Comparison of ENCODE assay signal across 12 cellular contexts in the genomic region with DNA sequence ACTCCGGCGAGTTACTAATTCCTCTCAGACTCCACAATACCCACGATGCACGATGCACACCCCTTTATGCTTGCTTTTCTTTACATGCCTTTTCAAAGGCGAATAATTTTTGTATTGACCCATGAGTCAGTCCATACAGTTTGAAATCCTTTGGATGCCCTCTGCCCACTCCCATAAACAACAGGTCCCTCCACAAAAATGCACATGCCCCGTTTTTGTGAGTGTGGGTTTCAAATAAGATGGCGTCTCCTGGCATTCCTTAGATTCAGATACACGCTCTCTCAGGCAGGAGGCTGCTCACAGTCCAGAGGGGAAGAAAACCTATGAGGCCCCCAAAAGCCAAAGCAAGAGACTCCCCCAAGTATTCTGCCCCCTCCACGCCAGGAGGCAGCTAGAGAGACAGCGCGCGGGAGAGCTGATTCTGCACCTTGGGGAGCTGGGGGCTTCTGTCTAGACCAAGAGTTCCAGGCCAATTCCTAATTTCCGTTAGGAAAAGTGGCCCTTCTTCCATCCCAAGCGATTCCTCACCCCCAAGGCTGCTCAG. TPM values are rescaled to one million over a fixed set of nuclear protein-coding genes. Genes with fewer than 3 reads are reported as not detected.
DNase-seq lines count a peak whose midpoint lies in the region; ATAC-seq and TF ChIP-seq lines count a peak whose summit lies in the region.
"Had no signal": no experiment of that assay in that cellular context is flagged by ENCODE, and none has a peak within 500 bp of the region (broad histone marks: within the 10 kb centered on the region; RNA-seq: fewer than 3 reads in every experiment).

No MANE protein-coding gene starts in this region.

- H3K36me3 Mint-ChIP-seq in CD4-positive, alpha-beta T cell (ENCODE audit: low read depth) = no peaks in the 10 kb centered on the region
- no peaks in the 10 kb centered on the region for H3K36me3 Mint-ChIP-seq in activated naive CD8-positive, alpha-beta T cell treated with anti-CD3 and anti-CD28 coated beads, Interleukin-2, amount 50 U/mL, for 24 hours (ENCODE audit: low read depth)
- peaks cover 0 to 2% (median 0%) of the 10 kb centered on the region in 3 donors for H3K36me3 Mint-ChIP-seq in naive thymus-derived CD8-positive, alpha-beta T cell

- no peaks in the 10 kb centered on the region for H3K9me3 ChIP-seq in CD4-positive, alpha-beta T cell (ENCODE audit: control insufficient read depth, low read length)

- DNase-seq in CD4-positive, alpha-beta T cell = no peak
- DNase-seq in H7 = no peak
- DNase-seq in activated naive CD8-positive, alpha-beta T cell treated with anti-CD3 and anti-CD28 coated beads, Interleukin-2, amount 50 U/mL, for 24 hours = no peak
- DNase-seq in naive thymus-derived CD8-positive, alpha-beta T cell = no peak
- no peak for DNase-seq in stimulated activated CD4-positive, alpha-beta T cell treated with anti-CD3 and anti-CD28 coated beads, Interleukin-4, amount 100 ng/mL, for 4 hours
- no peak for DNase-seq in hippocampal formation (lab: John Stamatoyannopoulos, UW)
- DNase-seq: activated CD4-positive, alpha-beta T cell treated with anti-CD3 and anti-CD28 coated beads for 1 hour; amniotic stem cell; MV-4-11; SIG-M5 had no signal

- intact Hi-C loops in CD4-positive, alpha-beta T cell (cut with DNase I, micrococcal nuclease) = no loop called here

- ATAC-seq in CD4-positive, alpha-beta T cell (ENCODE audit: poor library complexity) = no peak
- ATAC-seq in activated naive CD8-positive, alpha-beta T cell treated with anti-CD3 and anti-CD28 coated beads, Interleukin-2, amount 50 U/mL, for 24 hours = no peak
- no peak for ATAC-seq in naive thymus-derived CD8-positive, alpha-beta T cell
- ATAC-seq in GM21825 (IDR thresholded peaks at IDR 0.05; ENCODE audit: unreplicated experiment) (no peak), HG03521 (IDR thresholded peaks at IDR 0.05; ENCODE audit: unreplicated experiment) (no peak)

- peaks cover 92% of the 10 kb centered on the region for H3K27me3 Mint-ChIP-seq in CD4-positive, alpha-beta T cell
- peaks cover 76% of the 10 kb centered on the region for H3K27me3 Mint-ChIP-seq in activated naive CD8-positive, alpha-beta T cell treated with anti-CD3 and anti-CD28 coated beads, Interleukin-2, amount 50 U/mL, for 24 hours
- H3K27me3 Mint-ChIP-seq in naive thymus-derived CD8-positive, alpha-beta T cell = peaks cover 37 to 93% (median 64%) of the 10 kb centered on the region in 5 donors

- H3K27me3 ChIP-seq in CD4-positive, alpha-beta T cell (ENCODE audit: control insufficient read depth, insufficient read depth, low read length) = peaks cover 74% of the 10 kb centered on the region
- H3K27me3 ChIP-seq in H7 (ENCODE audit: control insufficient read depth, insufficient read depth, low read length) = peaks cover 94% of the 10 kb centered on the region

- no peaks in the 10 kb centered on the region for H3K36me3 ChIP-seq in H7 (replicated peaks; ENCODE audit: control insufficient read depth, insufficient read depth, low read length)

- peak overlapping the region; percentile 43; the same call in 1 of the 2 replicates for H3K4me3 ChIP-seq in H7 (ENCODE audit: insufficient read depth, low read depth, low read length)

- TF ChIP-seq CTCF in CD4-positive, alpha-beta T cell (IDR thresholded peaks at IDR 0.05) = no peak

- H3K27ac ChIP-seq in CD4-positive, alpha-beta T cell (ENCODE audit: low read depth, low read length) = no peak overlapping the region

- H3K27ac Mint-ChIP-seq in CD4-positive, alpha-beta T cell = no peak overlapping the region
- H3K27ac Mint-ChIP-seq in activated naive CD8-positive, alpha-beta T cell treated with anti-CD3 and anti-CD28 coated beads, Interleukin-2, amount 50 U/mL, for 24 hours = no peak overlapping the region
- no peak overlapping the region for H3K27ac Mint-ChIP-seq in naive thymus-derived CD8-positive, alpha-beta T cell

- POLR2A ChIA-PET in CD4-positive, alpha-beta T cell (lab: Charles Lee) = no interaction called here
- POLR2A ChIA-PET in naive thymus-derived CD8-positive, alpha-beta T cell (lab: Charles Lee) = interaction anchor here (0.7 kb wide), 1 partner anchor 78 kb away, joined by 3 read pairs; no protein-coding TSS in a partner anchor

- no peaks in the 10 kb centered on the region for H3K9me3 Mint-ChIP-seq in CD4-positive, alpha-beta T cell
- H3K9me3 Mint-ChIP-seq in activated naive CD8-positive, alpha-beta T cell treated with anti-CD3 and anti-CD28 coated beads, Interleukin-2, amount 50 U/mL, for 24 hours = no peaks in the 10 kb centered on the region
- no peaks in the 10 kb centered on the region for H3K9me3 Mint-ChIP-seq in naive thymus-derived CD8-positive, alpha-beta T cell

- H3K4me3 Mint-ChIP-seq in CD4-positive, alpha-beta T cell = peak overlapping the region; percentile 73
- H3K4me3 Mint-ChIP-seq in activated naive CD8-positive, alpha-beta T cell treated with anti-CD3 and anti-CD28 coated beads, Interleukin-2, amount 50 U/mL, for 24 hours = peak overlapping the region; percentile 48
- H3K4me3 Mint-ChIP-seq in naive thymus-derived CD8-positive, alpha-beta T cell = peak overlapping the region; percentile 50 to 94 (median 77)

- CTCF ChIA-PET in CD4-positive, alpha-beta T cell (lab: Charles Lee) = interaction anchor here (1.0 kb wide), 1 partner anchor 9 kb away, joined by 3 read pairs; no protein-coding TSS in a partner anchor

- H3K4me1 Mint-ChIP-seq in CD4-positive, alpha-beta T cell (ENCODE audit: low read depth) = peaks cover 21% of the 10 kb centered on the region
- peaks cover 16% of the 10 kb centered on the region for H3K4me1 Mint-ChIP-seq in activated naive CD8-positive, alpha-beta T cell treated with anti-CD3 and anti-CD28 coated beads, Interleukin-2, amount 50 U/mL, for 24 hours
- H3K4me1 Mint-ChIP-seq in naive thymus-derived CD8-positive, alpha-beta T cell = peaks cover 12 to 43% (median 22%) of the 10 kb centered on the region in 4 donors

RNA-seq across cellular contexts. Expression of a gene that starts 19.6 kb away (rescaled TPM):
- total RNA-seq in CD4-positive, alpha-beta T cell = not detected
- 0.04 TPM in 1 of 2 replicates, not detected in the other for total RNA-seq in H7 (2014; rRNA removed; shearing (Covaris generic))
- total RNA-seq in naive thymus-derived CD8-positive, alpha-beta T cell = not detected
- polyA plus RNA-seq in naive thymus-derived CD8-positive, alpha-beta T cell = under 1 TPM in 1 of 3 donors, not detected in 2; 0.13 TPM

RNA-seq across cellular contexts. Expression of a gene that starts 30.6 kb away (rescaled TPM):
- total RNA-seq in CD4-positive, alpha-beta T cell = not detected
- not detected in 2 replicates for total RNA-seq in H7 (2014; rRNA removed; shearing (Covaris generic))
- not detected for total RNA-seq in naive thymus-derived CD8-positive, alpha-beta T cell
- polyA plus RNA-seq in naive thymus-derived CD8-positive, alpha-beta T cell = not detected

RNA-seq across cellular contexts. Expression of a gene that starts 34.9 kb away (rescaled TPM):
- total RNA-seq in CD4-positive, alpha-beta T cell = not detected
- 0.45 TPM in 1 of 2 replicates, not detected in the other for total RNA-seq in H7 (2014; rRNA removed; shearing (Covaris generic))
- total RNA-seq in naive thymus-derived CD8-positive, alpha-beta T cell = not detected
- under 1 TPM in 2 of 3 donors, not detected in 1; 0.22 to 0.40 TPM for polyA plus RNA-seq in naive thymus-derived CD8-positive, alpha-beta T cell

RNA-seq across cellular contexts. Expression of a gene that starts 40.9 kb away (rescaled TPM):
- total RNA-seq in CD4-positive, alpha-beta T cell = not detected
- total RNA-seq in H7 (2014; rRNA removed; shearing (Covaris generic)) = not detected in 2 replicates
- total RNA-seq in naive thymus-derived CD8-positive, alpha-beta T cell = not detected
- not detected for polyA plus RNA-seq in naive thymus-derived CD8-positive, alpha-beta T cell

RNA-seq across cellular contexts. Expression of a gene that starts 52.1 kb away (rescaled TPM):
- not detected for total RNA-seq in CD4-positive, alpha-beta T cell
- not detected in 2 replicates for total RNA-seq in H7 (2014; rRNA removed; shearing (Covaris generic))
- total RNA-seq in naive thymus-derived CD8-positive, alpha-beta T cell = not detected
- not detected for polyA plus RNA-seq in naive thymus-derived CD8-positive, alpha-beta T cell
